Comparison of ENCODE assay signal across 20 cellular contexts in the genomic region with DNA sequence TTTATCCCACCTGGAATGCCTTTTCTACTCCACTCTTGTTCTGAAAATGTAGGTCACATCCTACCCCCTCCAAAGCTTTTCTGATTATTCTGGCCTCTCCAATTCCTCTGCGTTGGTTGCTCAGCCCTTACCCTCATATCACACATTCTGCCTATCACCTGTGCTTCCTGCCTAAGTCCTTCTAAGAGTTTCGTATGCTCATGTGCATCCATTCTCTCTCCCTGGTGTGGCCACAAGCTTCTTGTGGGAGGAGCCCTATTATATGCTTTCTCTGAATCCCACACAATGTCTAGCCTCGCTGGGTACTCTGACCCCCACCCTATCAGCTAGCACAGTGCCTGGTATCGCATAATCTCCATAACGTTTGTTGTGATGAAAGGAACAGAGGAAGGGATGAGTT. TPM values are rescaled to one million over a fixed set of nuclear protein-coding genes. Genes with fewer than 3 reads are reported as not detected.
DNase-seq lines count a peak whose midpoint lies in the region; ATAC-seq and TF ChIP-seq lines count a peak whose summit lies in the region.
"Had no signal": no experiment of that assay in that cellular context is flagged by ENCODE, and none has a peak within 500 bp of the region (broad histone marks: within the 10 kb centered on the region; RNA-seq: fewer than 3 reads in every experiment).

No MANE protein-coding gene starts in this region.

- H3K4me3 Mint-ChIP-seq in T-helper 1 cell treated with Interleukin-12 subunit alpha and Interleukin-12 subunit beta and Interleukin-4 antibody, amounts not matched to agents 30 μg/mL and 1 μg/mL, for 36 hours = peak overlapping the region; percentile 50
- peak overlapping the region; percentile 1 for H3K4me3 Mint-ChIP-seq in activated CD4-positive, alpha-beta memory T cell treated with anti-CD3 and anti-CD28 coated beads, Interleukin-2, amount 10 ng/mL, durations not matched to agents 7 days and 5 days
- peak overlapping the region; percentile 40 for H3K4me3 Mint-ChIP-seq in natural killer cell
- no peak overlapping the region for H3K4me3 Mint-ChIP-seq in GM23338
- H3K4me3 Mint-ChIP-seq: H9 had no signal

- no peaks in the 10 kb centered on the region for H3K9me3 ChIP-seq in DND-41 (ENCODE audit: insufficient read depth, low read length, severe bottlenecking)
- H3K9me3 ChIP-seq: left lung had no signal

- H3K4me3 ChIP-seq in DND-41 (ENCODE audit: low read depth in 1 of 2, low read length in 2 of 2) (no peak overlapping the region), GM23338 (no peak overlapping the region)
- H3K4me3 ChIP-seq: left lung had no signal

- peaks cover 3% of the 10 kb centered on the region for H3K9me3 Mint-ChIP-seq in T-helper 1 cell treated with Interleukin-12 subunit alpha and Interleukin-12 subunit beta and Interleukin-4 antibody, amounts not matched to agents 30 μg/mL and 1 μg/mL, for 36 hours
- H3K9me3 Mint-ChIP-seq in activated CD4-positive, alpha-beta memory T cell treated with anti-CD3 and anti-CD28 coated beads, Interleukin-2, amount 10 ng/mL, durations not matched to agents 7 days and 5 days = peaks cover 3% of the 10 kb centered on the region
- H3K9me3 Mint-ChIP-seq in natural killer cell = no peaks in the 10 kb centered on the region
- peaks cover under 1% of the 10 kb centered on the region; the same call in 2 of the 3 replicates for H3K9me3 Mint-ChIP-seq in GM23338

- peak overlapping the region; percentile 95 for H3K27ac ChIP-seq in DND-41 (ENCODE audit: low read length)
- no peak overlapping the region for H3K27ac ChIP-seq in GM23338 (ENCODE audit: low read depth)
- H3K27ac ChIP-seq: 22Rv1, VCaP had no signal

- DNase-seq in T-helper 1 cell (no peak), DND-41 (no peak), natural killer cell (no peak), GM23338 (ENCODE audit: low spot score) (no peak), CD1c-positive myeloid dendritic cell (ENCODE audit: extremely low spot score) (no peak), activated gamma-delta T cell (lab: John Stamatoyannopoulos, UW) (no peak)
- no peak for DNase-seq in activated CD4-positive, alpha-beta memory T cell treated with anti-CD3 and anti-CD28 coated beads, Interleukin-2, amount 10 ng/mL, durations not matched to agents 7 days and 5 days
- DNase-seq: activated CD8-positive, alpha-beta memory T cell treated with anti-CD3 and anti-CD28 coated beads for 24 hours; glutamatergic neuron; H9; left lung; NCI-H1436; NCI-H526; right cardiac atrium; SHP77; stimulated activated naive CD8-positive, alpha-beta T cell treated with anti-CD3 and anti-CD28 coated beads, Interleukin-15, Interleukin-2, amounts not matched to agents 100 U/mL and 50 U/mL, for 24 hours; trophoblast cell had no signal

- no peak for TF ChIP-seq CTCF in DND-41 (IDR thresholded peaks at IDR 0.05; ENCODE audit: borderline replicate concordance, extremely low read depth, low read length, poor library complexity, severe bottlenecking)
- no peak for TF ChIP-seq CTCF in natural killer cell (IDR thresholded peaks at IDR 0.05)
- TF ChIP-seq CTCF in GM23338 (conservative IDR thresholded peaks at IDR 0.05; ENCODE audit: low read depth in 2 of 2) = no peak

- H4K20me1 ChIP-seq in DND-41 (ENCODE audit: insufficient read depth, low read length) (no peaks in the 10 kb centered on the region), GM23338 (replicated peaks; ENCODE audit: insufficient read depth) (no peaks in the 10 kb centered on the region; the same call in 1 of the 2 replicates)

- peak overlapping the region; percentile 79 for H3K27ac Mint-ChIP-seq in T-helper 1 cell treated with Interleukin-12 subunit alpha and Interleukin-12 subunit beta and Interleukin-4 antibody, amounts not matched to agents 30 μg/mL and 1 μg/mL, for 36 hours
- peak overlapping the region; percentile 79 for H3K27ac Mint-ChIP-seq in activated CD4-positive, alpha-beta memory T cell treated with anti-CD3 and anti-CD28 coated beads, Interleukin-2, amount 10 ng/mL, durations not matched to agents 7 days and 5 days
- peak overlapping the region; percentile 99 to 100 for H3K27ac Mint-ChIP-seq in natural killer cell
- no peak overlapping the region for H3K27ac Mint-ChIP-seq in GM23338
- H3K27ac Mint-ChIP-seq: H9 had no signal

- POLR2A ChIA-PET in activated CD4-positive, alpha-beta memory T cell treated with anti-CD3 and anti-CD28 coated beads, Interleukin-2, amount 10 ng/mL, durations not matched to agents 7 days and 5 days (lab: Charles Lee) = interaction anchor here (0.6 to 4.9 kb wide), 10 partner anchors 12 to 238 kb away, joined by 3 to 92 read pairs (median 6); partner anchors contain the start of genes CD2 and CD58

- no peak for ATAC-seq in DND-41 (ENCODE audit: insufficient read depth, low read depth)
- no peak for ATAC-seq in natural killer cell
- ATAC-seq in GM23338 = no peak
- ATAC-seq: left lung; right cardiac atrium; stimulated activated naive CD8-positive, alpha-beta T cell treated with anti-CD3 and anti-CD28 coated beads, Interleukin-15, Interleukin-2, amounts not matched to agents 100 U/mL and 50 U/mL, for 24 hours had no signal

- H3K79me2 ChIP-seq in DND-41 (ENCODE audit: insufficient read depth, low read length) (no peaks in the 10 kb centered on the region), GM23338 (replicated peaks; ENCODE audit: insufficient read depth) (no peaks in the 10 kb centered on the region)

- H3K4me2 ChIP-seq in DND-41 (ENCODE audit: insufficient read depth, low read length) = peak overlapping the region; percentile 57
- no peak overlapping the region for H3K4me2 ChIP-seq in GM23338

- H3K9me2 ChIP-seq in GM23338 (ENCODE audit: insufficient read depth) = no peaks in the 10 kb centered on the region

- H3K36me3 Mint-ChIP-seq in T-helper 1 cell treated with Interleukin-12 subunit alpha and Interleukin-12 subunit beta and Interleukin-4 antibody, amounts not matched to agents 30 μg/mL and 1 μg/mL, for 36 hours (ENCODE audit: low read depth) = peaks cover 51% of the 10 kb centered on the region
- peaks cover 61% of the 10 kb centered on the region for H3K36me3 Mint-ChIP-seq in activated CD4-positive, alpha-beta memory T cell treated with anti-CD3 and anti-CD28 coated beads, Interleukin-2, amount 10 ng/mL, durations not matched to agents 7 days and 5 days (ENCODE audit: low read depth)
- H3K36me3 Mint-ChIP-seq in natural killer cell (no peaks in the 10 kb centered on the region), GM23338 (ENCODE audit: low read depth) (no peaks in the 10 kb centered on the region; the same call in 2 of the 3 replicates)

- CTCF ChIA-PET in activated CD4-positive, alpha-beta memory T cell treated with anti-CD3 and anti-CD28 coated beads, Interleukin-2, amount 10 ng/mL, durations not matched to agents 7 days and 5 days (lab: Charles Lee) = interaction anchor here (3.4 to 3.5 kb wide), 2 partner anchors 12 to 17 kb away, joined by 18 to 31 read pairs; no protein-coding TSS in a partner anchor

- H3K27me3 ChIP-seq in DND-41 (ENCODE audit: insufficient read depth, low read length, poor library complexity) (no peaks in the 10 kb centered on the region), GM23338 (ENCODE audit: insufficient read depth) (no peaks in the 10 kb centered on the region)
- H3K27me3 ChIP-seq: left lung had no signal

- H3K4me1 ChIP-seq in DND-41 (ENCODE audit: insufficient read depth, low read length) = peaks cover 55% of the 10 kb centered on the region
- H3K4me1 ChIP-seq in GM23338 (ENCODE audit: insufficient read depth) = no peaks in the 10 kb centered on the region

- H3F3A ChIP-seq in GM23338 (replicated peaks; ENCODE audit: low read depth) = no peaks in the 10 kb centered on the region

- no peaks in the 10 kb centered on the region for H3K27me3 Mint-ChIP-seq in T-helper 1 cell treated with Interleukin-12 subunit alpha and Interleukin-12 subunit beta and Interleukin-4 antibody, amounts not matched to agents 30 μg/mL and 1 μg/mL, for 36 hours (ENCODE audit: low read depth)
- no peaks in the 10 kb centered on the region for H3K27me3 Mint-ChIP-seq in activated CD4-positive, alpha-beta memory T cell treated with anti-CD3 and anti-CD28 coated beads, Interleukin-2, amount 10 ng/mL, durations not matched to agents 7 days and 5 days
- H3K27me3 Mint-ChIP-seq in natural killer cell (ENCODE audit: low read depth in 2 of 2) = no peaks in the 10 kb centered on the region
- H3K27me3 Mint-ChIP-seq in GM23338 (ENCODE audit: insufficient read depth, low read depth, poor library complexity) = peaks cover 6% of the 10 kb centered on the region

- H3K36me3 ChIP-seq in DND-41 (ENCODE audit: insufficient read depth, low read length) (peaks cover 13% of the 10 kb centered on the region), GM23338 (ENCODE audit: insufficient read depth) (no peaks in the 10 kb centered on the region)

- intact Hi-C loops in natural killer cell (cut with micrococcal nuclease) = loop anchor here (5.0 kb wide), 1 partner anchor 56 kb away; the partner anchor contains the start of gene CD58

- H2AFZ ChIP-seq in DND-41 (ENCODE audit: low read depth, low read length) = no peak overlapping the region
- no peak overlapping the region for H2AFZ ChIP-seq in GM23338

- H3K9ac ChIP-seq in DND-41 (ENCODE audit: low read depth, low read length) = no peak overlapping the region

- H3K4me1 Mint-ChIP-seq in T-helper 1 cell treated with Interleukin-12 subunit alpha and Interleukin-12 subunit beta and Interleukin-4 antibody, amounts not matched to agents 30 μg/mL and 1 μg/mL, for 36 hours (ENCODE audit: low read depth) = peaks cover 54% of the 10 kb centered on the region
- H3K4me1 Mint-ChIP-seq in activated CD4-positive, alpha-beta memory T cell treated with anti-CD3 and anti-CD28 coated beads, Interleukin-2, amount 10 ng/mL, durations not matched to agents 7 days and 5 days = peaks cover 59% of the 10 kb centered on the region
- H3K4me1 Mint-ChIP-seq in natural killer cell (peaks cover 59 to 62% of the 10 kb centered on the region in 2 donors), GM23338 (peaks cover 5% of the 10 kb centered on the region; the same call in 2 of the 3 replicates)
- H3K4me1 Mint-ChIP-seq: H9 had no signal

TF ChIP-seq in GM23338, 12 proteins besides CTCF, POLR2A, EP300 and RAD21 (continues in another document):
- no peak for TF ChIP-seq JUNB (IDR thresholded peaks at IDR 0.05; ENCODE audit: unreplicated experiment)
- TF ChIP-seq ZNF331 (CRISPR knock-in tag; IDR thresholded peaks at IDR 0.05; ENCODE audit: low read depth) = no peak
- no peak for TF ChIP-seq ZNF114 (CRISPR knock-in tag; IDR thresholded peaks at IDR 0.05)
- TF ChIP-seq EZH2phosphoT487 (IDR thresholded peaks at IDR 0.05; ENCODE audit: unreplicated experiment) = no peak
- no peak for TF ChIP-seq EZH2 (IDR thresholded peaks at IDR 0.05; ENCODE audit: low read depth, unreplicated experiment)
- no peak for TF ChIP-seq NANOG (IDR thresholded peaks at IDR 0.05; ENCODE audit: borderline replicate concordance)

RNA-seq across cellular contexts. Expression of gene CD58, which starts 54.2 kb away (rescaled TPM):
- 10 to 100 TPM; 55.2 to 59.7 TPM for total RNA-seq in activated CD4-positive, alpha-beta memory T cell treated with anti-CD3 and anti-CD28 coated beads, Interleukin-2, amount 10 ng/mL, durations not matched to agents 7 days and 5 days
- total RNA-seq in natural killer cell = 10 to 100 TPM; 27.4 to 34.0 (median 28.6) TPM
- total RNA-seq in GM23338 (2014; rRNA removed; shearing (Covaris generic)) = 9.2 and 10.3 TPM in 2 replicates
- polyA plus RNA-seq in GM23338 (2016; fragmentation: Nextera tagmentation; extraction: Ambion mirVana) = 11.6 and 12.5 TPM in 2 replicates
